8 cellular contexts compared by ENCODE assay signal in the genomic region with DNA sequence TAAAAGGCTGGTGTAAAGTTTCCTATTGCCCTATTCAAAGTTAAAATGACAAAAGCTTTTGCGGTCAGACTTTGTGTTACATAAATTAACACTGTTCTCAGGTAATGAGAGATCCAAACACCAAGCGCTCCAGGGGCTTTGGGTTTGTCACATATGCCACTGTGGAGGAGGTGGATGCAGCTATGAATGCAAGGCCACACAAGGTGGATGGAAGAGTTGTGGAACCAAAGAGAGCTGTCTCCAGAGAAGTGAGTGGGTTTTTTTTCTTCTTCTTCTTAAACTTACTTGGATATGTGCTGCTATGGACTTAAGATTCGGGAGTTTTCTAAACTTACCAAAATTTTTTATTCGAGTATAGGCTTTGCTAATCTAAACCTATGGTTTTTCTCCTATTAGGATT. TPM values are rescaled to one million over a fixed set of nuclear protein-coding genes. Genes with fewer than 3 reads are reported as not detected.
DNase-seq lines count a peak whose midpoint lies in the region; ATAC-seq and TF ChIP-seq lines count a peak whose summit lies in the region.
"Not testable (repeated sequence)": the region's sequence is repeated elsewhere in the genome, so short reads cannot be mapped to it uniquely, and the experiment has no call there.

No MANE protein-coding gene starts in this region.

- H2AFZ ChIP-seq in IMR-90 (replicated peaks; ENCODE audit: low read length, poor library complexity); mesenchymal stem cell (ENCODE audit: low read depth, low read length): not testable (repeated sequence)

- peaks cover 12% of the 10 kb centered on the region for H3K36me3 Mint-ChIP-seq in Caco-2 (ENCODE audit: insufficient read depth, unreplicated experiment)

- H2BK20ac ChIP-seq in IMR-90 (ENCODE audit: low read depth, low read length) = not testable (repeated sequence)

- TF ChIP-seq RAD21 in IMR-90 (IDR thresholded peaks at IDR 0.05; ENCODE audit: low read length) = not testable (repeated sequence)

- H3K4me3 Mint-ChIP-seq in Caco-2 (ENCODE audit: unreplicated experiment) = not testable (repeated sequence)

- DNase-seq in Caco-2; IMR-90; SJCRH30; colonic mucosa; cardiac muscle cell (ENCODE audit: low read depth in 1 of 2, low spot score in 1 of 2); mesenchymal stem cell; sigmoid colon; uterus: not testable (repeated sequence)

- no CpG with 5 or more reads among the region's 4 CpGs for WGBS in IMR-90 (ENCODE audit: extremely low coverage in 2 of 2, insufficient read length in 1 of 2), 2 experiments
- WGBS in mesenchymal stem cell = 0% methylated on average over 1 of the region's 4 CpGs
- 2 to 7% methylated on average over 4 of the region's 4 CpGs for WGBS in sigmoid colon, 2 donors

- H3K9me3 ChIP-seq in Caco-2; IMR-90 (ENCODE audit: control insufficient read depth, insufficient read depth, low read length); SJCRH30 (replicated peaks); colonic mucosa; cardiac muscle cell (ENCODE audit: low read depth); mesenchymal stem cell (ENCODE audit: control insufficient read depth, low read length); sigmoid colon; uterus: not testable (repeated sequence)

- H2BK5ac ChIP-seq in IMR-90 (ENCODE audit: low read depth, low read length, poor library complexity, severe bottlenecking); mesenchymal stem cell (ENCODE audit: low read depth, low read length, poor library complexity, severe bottlenecking): not testable (repeated sequence)

- not testable (repeated sequence) for H3K36me3 ChIP-seq in Caco-2 (ENCODE audit: control insufficient read depth, insufficient read depth, low read length); uterus
- H3K36me3 ChIP-seq in IMR-90 (ENCODE audit: control insufficient read depth, insufficient read depth, low read length) (peaks cover 33% of the 10 kb centered on the region), SJCRH30 (peaks cover 69% of the 10 kb centered on the region), colonic mucosa (peaks cover 12% of the 10 kb centered on the region), cardiac muscle cell (peaks cover 36% of the 10 kb centered on the region), mesenchymal stem cell (ENCODE audit: control insufficient read depth in 1 of 2, insufficient read depth in 2 of 2, low read depth in 1 of 2, low read length in 2 of 2) (peaks cover 9 to 55% of the 10 kb centered on the region in 2 experiments), sigmoid colon (peaks cover 18 to 51% (median 37%) of the 10 kb centered on the region in 4 donors)

- POLR2A ChIA-PET in Caco-2 (lab: Charles Lee) (interaction anchor here (0.6 to 2.9 kb wide), 4 partner anchors 11 to 77 kb away, joined by 6 to 99 read pairs (median 20); partner anchors contain the start of gene COPZ1), IMR-90 (lab: Charles Lee; ENCODE audit: unreplicated experiment) (interaction anchor here (0.6 to 0.8 kb wide), 3 partner anchors 21 to 1939 kb away, joined by 3 to 4 read pairs (median 3); no protein-coding TSS in a partner anchor)

- 0 out of 4 replicates have a peak overlapping the region, but pooled peaks of 1 of the 2 experiments have one; percentile 93 for H4K8ac ChIP-seq in IMR-90 (ENCODE audit: low read depth in 2 of 2, low read length in 2 of 2)
- H4K8ac ChIP-seq in mesenchymal stem cell (ENCODE audit: low read length) = not testable (repeated sequence)

- dilution Hi-C loops in IMR-90 (cut with HindIII; ENCODE audit: low sequenced_read_pairs, unreplicated experiment) = not testable (repeated sequence)

- in situ Hi-C loops in IMR-90 (cut with MboI; ENCODE audit: low sequenced_read_pairs) = not testable (repeated sequence)

- not testable (repeated sequence) for H3K9me1 ChIP-seq in IMR-90 (ENCODE audit: insufficient read depth, low read length)

- H3K4me1 Mint-ChIP-seq in Caco-2 (ENCODE audit: low read depth, unreplicated experiment) = peaks cover 19% of the 10 kb centered on the region

- H3K4me1 ChIP-seq in Caco-2 (peaks cover 47% of the 10 kb centered on the region), colonic mucosa (peaks cover 34% of the 10 kb centered on the region), cardiac muscle cell (ENCODE audit: low read depth) (peaks cover 53% of the 10 kb centered on the region), sigmoid colon (peaks cover 0 to 71% (median 66%) of the 10 kb centered on the region in 4 donors), uterus (peaks cover 19 to 23% of the 10 kb centered on the region in 2 donors)
- H3K4me1 ChIP-seq in IMR-90 (ENCODE audit: control insufficient read depth, insufficient read depth, low read length); SJCRH30; mesenchymal stem cell (ENCODE audit: control insufficient read depth, insufficient read depth, low read depth, low read length): not testable (repeated sequence)

- not testable (repeated sequence) for H3K27me3 ChIP-seq in Caco-2 (replicated peaks; ENCODE audit: control insufficient read depth, insufficient read depth, low read length); IMR-90 (ENCODE audit: control insufficient read depth, insufficient read depth, low read length); SJCRH30; colonic mucosa; cardiac muscle cell; mesenchymal stem cell (ENCODE audit: control insufficient read depth in 1 of 2, insufficient read depth in 1 of 2, low read length in 2 of 2); sigmoid colon; uterus

- H2BK120ac ChIP-seq in IMR-90 (ENCODE audit: low read depth, low read length); mesenchymal stem cell (ENCODE audit: low read depth, low read length): not testable (repeated sequence)

- H3K79me1 ChIP-seq in IMR-90 (ENCODE audit: low read depth in 1 of 2, low read length in 2 of 2) = peaks cover 10 to 36% of the 10 kb centered on the region in 2 experiments
- H3K79me1 ChIP-seq in mesenchymal stem cell (replicated peaks; ENCODE audit: low read length, poor library complexity, severe bottlenecking) = not testable (repeated sequence)

- not testable (repeated sequence) for H4K91ac ChIP-seq in IMR-90 (ENCODE audit: insufficient read depth, low read depth, low read length); mesenchymal stem cell (ENCODE audit: low read length)

- H3K27ac ChIP-seq in IMR-90 (ENCODE audit: insufficient read depth, low read length); mesenchymal stem cell (ENCODE audit: low read length, poor library complexity, severe bottlenecking): not testable (repeated sequence)
- H3K27ac ChIP-seq in SJCRH30 (peak overlapping the region; percentile 98), colonic mucosa (peak overlapping the region; percentile 94), cardiac muscle cell (peak overlapping the region; percentile 97), sigmoid colon (peak overlapping the region; percentile 84 to 96 (median 94)), uterus (peak overlapping the region; percentile 97 to 98)

- intact Hi-C loops in Caco-2 (cut with micrococcal nuclease; ENCODE audit: unreplicated experiment) = loop anchor here (2.0 kb wide), 1 partner anchor 79 kb away; no protein-coding TSS in a partner anchor
- intact Hi-C loops in IMR-90 (cut with micrococcal nuclease); colonic mucosa (cut with DNase I); uterus (cut with DNase I; ENCODE audit: low total_unique reads): not testable (repeated sequence)
- intact Hi-C loops in sigmoid colon (cut with DNase I) = loop anchor here (2.0 kb wide), 1 partner anchor 43 kb away; the partner anchor contains the start of gene COPZ1

- TF ChIP-seq EP300 in sigmoid colon (IDR thresholded peaks at IDR 0.05) = not testable (repeated sequence)

- H3K18ac ChIP-seq in IMR-90 (ENCODE audit: low read depth, low read length); mesenchymal stem cell (ENCODE audit: low read depth in 1 of 2, low read length in 2 of 2): not testable (repeated sequence)

- H3K9ac ChIP-seq in IMR-90 (ENCODE audit: low read depth, low read length) (peak overlapping the region; percentile 93; the same call in 1 of the 2 replicates), colonic mucosa (ENCODE audit: low read depth in 2 of 2, low read length in 2 of 2) (peak overlapping the region; percentile 66 to 94), mesenchymal stem cell (ENCODE audit: low read length) (peak overlapping the region; percentile 95)

- CTCF ChIA-PET in Caco-2 (lab: Charles Lee) = interaction anchor here (2.5 to 2.9 kb wide), 2 partner anchors 43 to 98 kb away, joined by 8 to 40 read pairs; partner anchors contain the start of gene COPZ1
- CTCF ChIA-PET in IMR-90 (lab: Yijun Ruan, JAX) = not testable (repeated sequence)

- not testable (repeated sequence) for H2BK12ac ChIP-seq in mesenchymal stem cell (ENCODE audit: low read length in 2 of 2)

- not testable (repeated sequence) for H2AK9ac ChIP-seq in IMR-90 (replicated peaks; ENCODE audit: low read depth, low read length, poor library complexity)

- not testable (repeated sequence) for TF ChIP-seq CTCF in Caco-2 (IDR thresholded peaks at IDR 0.05; ENCODE audit: insufficient read depth in 1 of 2, low read depth in 1 of 2, low read length in 1 of 2, severe bottlenecking in 1 of 2, unreplicated experiment in 1 of 2); IMR-90 (conservative IDR thresholded peaks at IDR 0.05; ENCODE audit: low read depth, low read length); colonic mucosa (IDR thresholded peaks at IDR 0.05); cardiac muscle cell (IDR thresholded peaks at IDR 0.05; ENCODE audit: low read depth, low read length); sigmoid colon (IDR thresholded peaks at IDR 0.05); uterus (IDR thresholded peaks at IDR 0.05)

- not testable (repeated sequence) for H3K4ac ChIP-seq in IMR-90 (ENCODE audit: low read depth, low read length); mesenchymal stem cell (ENCODE audit: low read depth in 1 of 2, low read length in 2 of 2)

- not testable (repeated sequence) for H4K5ac ChIP-seq in IMR-90 (ENCODE audit: low read depth, low read length)

- H2AK5ac ChIP-seq in IMR-90 (ENCODE audit: low read depth, low read length); mesenchymal stem cell (ENCODE audit: low read length, severe bottlenecking): not testable (repeated sequence)

- H4K20me1 ChIP-seq in IMR-90 (ENCODE audit: insufficient read depth, low read length) = peaks cover 65% of the 10 kb centered on the region

- H3K9me3 Mint-ChIP-seq in Caco-2 (ENCODE audit: unreplicated experiment) = not testable (repeated sequence)

- peak overlapping the region; percentile 80 for H3K4me3 ChIP-seq in Caco-2 (ENCODE audit: low read depth, low read length)
- H3K4me3 ChIP-seq in IMR-90 (ENCODE audit: insufficient read depth, low read depth, low read length) = peak overlapping the region; percentile 63
- peak overlapping the region; percentile 82 for H3K4me3 ChIP-seq in SJCRH30
- H3K4me3 ChIP-seq in colonic mucosa = peak overlapping the region; percentile 66
- H3K4me3 ChIP-seq in cardiac muscle cell = peak overlapping the region; percentile 91
- H3K4me3 ChIP-seq in mesenchymal stem cell (ENCODE audit: insufficient read depth in 1 of 2, low read depth in 1 of 2, low read length in 2 of 2) = peak overlapping the region; percentile 42 to 88
- peak overlapping the region; percentile 68 to 81 (median 78) for H3K4me3 ChIP-seq in sigmoid colon
- H3K4me3 ChIP-seq in uterus = peak overlapping the region; percentile 78 to 91

- H2BK15ac ChIP-seq in IMR-90 (ENCODE audit: low read depth, low read length); mesenchymal stem cell (ENCODE audit: low read depth, poor library complexity, severe bottlenecking): not testable (repeated sequence)

- peak overlapping the region; percentile 86 for H3K4me2 ChIP-seq in IMR-90 (ENCODE audit: low read depth, low read length)
- H3K4me2 ChIP-seq in mesenchymal stem cell (ENCODE audit: low read length, poor library complexity, severe bottlenecking) = peak overlapping the region; percentile 65

- H3K27me3 Mint-ChIP-seq in Caco-2 (ENCODE audit: insufficient read depth, unreplicated experiment) = not testable (repeated sequence)

- peak overlapping the region; percentile 99; the same call in 1 of the 2 replicates for H3K23ac ChIP-seq in IMR-90 (ENCODE audit: low read depth, low read length)
- not testable (repeated sequence) for H3K23ac ChIP-seq in mesenchymal stem cell (ENCODE audit: low read length in 2 of 2)

- H3K56ac ChIP-seq in IMR-90 (ENCODE audit: extremely low read depth, insufficient read depth, low read length) = peak overlapping the region; percentile 97; the same call in 1 of the 2 replicates

- not testable (repeated sequence) for H3K27ac Mint-ChIP-seq in Caco-2 (ENCODE audit: unreplicated experiment)

- H3K14ac ChIP-seq in IMR-90 (replicated peaks; ENCODE audit: low read depth, low read length) = 0 out of 2 replicates have a peak overlapping the region, but pooled peaks have one; percentile 98
- not testable (repeated sequence) for H3K14ac ChIP-seq in mesenchymal stem cell (ENCODE audit: low read length in 2 of 2)

- not testable (repeated sequence) for TF ChIP-seq POLR2A in IMR-90 (IDR thresholded peaks at IDR 0.05; ENCODE audit: low read depth, low read length); sigmoid colon (IDR thresholded peaks at IDR 0.05); uterus (IDR thresholded peaks at IDR 0.05)

- not testable (repeated sequence) for ATAC-seq in IMR-90 (ENCODE audit: low read depth)

- not testable (repeated sequence) for BruUV-seq in Caco-2 (replicated peaks; lab: Mats Ljungman, UMichigan); IMR-90 (replicated peaks; lab: Mats Ljungman, UMichigan)

RNA-seq across cellular contexts. Expression of gene HNRNPA1, which starts 1.2 kb away (rescaled TPM):
- total RNA-seq in Caco-2 (2022) (1,364 and 1,426 TPM in 2 replicates), IMR-90 (2012; rRNA removed) (1,291 and 1,409 TPM in 2 replicates), colonic mucosa (1,000 to 10,000 TPM in 1 of 2 donors, 100 to 1,000 TPM in 1; 716 to 1,090 TPM), cardiac muscle cell (782 and 963 TPM in 2 replicates), sigmoid colon (100 to 1,000 TPM; 318 to 657 (median 410) TPM), uterus (1,000 to 10,000 TPM in 2 of 4 donors, 100 to 1,000 TPM in 2; 245 to 1,238 (median 796) TPM)
- polyA plus RNA-seq in IMR-90 (2012; rRNA removed) (631 and 747 TPM in 2 replicates), cardiac muscle cell (794 and 804 TPM in 2 replicates), sigmoid colon (1,000 to 10,000 TPM in 2 of 3 donors, 100 to 1,000 TPM in 1; 594 to 1,311 (median 1,117) TPM)
- polyA plus RNA-seq in IMR-90 (2012; cell fraction: cytosol; rRNA removed) = 536 and 830 TPM in 2 replicates
- polyA plus RNA-seq in IMR-90 (2012; cell fraction: nucleus; rRNA removed; ENCODE audit: low replicate concordance) = 116 and 626 TPM in 2 replicates
- 1,766 and 1,801 TPM in 2 replicates for total RNA-seq in SJCRH30 (2014; rRNA removed; shearing (Covaris generic))
- 983 TPM for polyA plus RNA-seq in mesenchymal stem cell (2013, experiment 1 of 2)
- 943 TPM for polyA plus RNA-seq in mesenchymal stem cell (2013, experiment 2 of 2)

RNA-seq across cellular contexts. Expression of gene CBX5, which starts 1.8 kb away (rescaled TPM):
- total RNA-seq in Caco-2 (2022) = 85.2 and 85.5 TPM in 2 replicates
- 40.9 and 66.9 TPM in 2 replicates for total RNA-seq in IMR-90 (2012; rRNA removed)
- 15.3 and 18.0 TPM in 2 replicates for polyA plus RNA-seq in IMR-90 (2012; rRNA removed)
- 3.8 and 5.5 TPM in 2 replicates for polyA plus RNA-seq in IMR-90 (2012; cell fraction: cytosol; rRNA removed)
- polyA plus RNA-seq in IMR-90 (2012; cell fraction: nucleus; rRNA removed; ENCODE audit: low replicate concordance) = 2.4 and 10.2 TPM in 2 replicates
- 140 and 158 TPM in 2 replicates for total RNA-seq in SJCRH30 (2014; rRNA removed; shearing (Covaris generic))
- 10 to 100 TPM; 49.3 to 77.5 TPM for total RNA-seq in colonic mucosa
- total RNA-seq in cardiac muscle cell = 72.7 and 98.3 TPM in 2 replicates
- polyA plus RNA-seq in cardiac muscle cell = 49.5 and 63.9 TPM in 2 replicates
- 34.7 TPM for polyA plus RNA-seq in mesenchymal stem cell (2013, experiment 1 of 2)
- polyA plus RNA-seq in mesenchymal stem cell (2013, experiment 2 of 2) = 34.1 TPM
- 10 to 100 TPM; 18.6 to 30.7 (median 24.8) TPM for total RNA-seq in sigmoid colon
- 10 to 100 TPM in 1 of 3 donors, 1 to 10 TPM in 2; 3.0 to 17.2 (median 4.9) TPM for polyA plus RNA-seq in sigmoid colon
- 100 to 1,000 TPM in 1 of 4 donors, 10 to 100 TPM in 3; 20.5 to 133 (median 50.1) TPM for total RNA-seq in uterus

RNA-seq across cellular contexts. Expression of gene NFE2, which starts 19.1 kb away (rescaled TPM):
- total RNA-seq in Caco-2 (2022) (5.7 and 6.2 TPM in 2 replicates), IMR-90 (2012; rRNA removed) (0.18 and 0.28 TPM in 2 replicates), colonic mucosa (under 1 TPM in 1 of 2 donors, not detected in 1; 0.30 TPM), cardiac muscle cell (4.9 and 9.9 TPM in 2 replicates), sigmoid colon (under 1 TPM in 1 of 4 donors, not detected in 3; 0.54 TPM), uterus (1 to 10 TPM in 1 of 4 donors, under 1 TPM in 1, not detected in 2; 0.40 to 1.2 TPM)
- polyA plus RNA-seq in IMR-90 (2012; rRNA removed) (0.17 and 0.32 TPM in 2 replicates), cardiac muscle cell (8.4 and 10.1 TPM in 2 replicates), sigmoid colon (under 1 TPM in 1 of 3 donors, not detected in 2; 0.45 TPM)
- 0.39 and 0.62 TPM in 2 replicates for polyA plus RNA-seq in IMR-90 (2012; cell fraction: cytosol; rRNA removed)
- 0.17 and 0.46 TPM in 2 replicates for polyA plus RNA-seq in IMR-90 (2012; cell fraction: nucleus; rRNA removed; ENCODE audit: low replicate concordance)
- not detected in 2 replicates for total RNA-seq in SJCRH30 (2014; rRNA removed; shearing (Covaris generic))
- polyA plus RNA-seq in mesenchymal stem cell (2013, experiment 1 of 2) = 0.12 TPM
- 0.10 TPM for polyA plus RNA-seq in mesenchymal stem cell (2013, experiment 2 of 2)

RNA-seq across cellular contexts. Expression of gene COPZ1, which starts 43.2 kb away (rescaled TPM):
- total RNA-seq in Caco-2 (2022) (129 and 133 TPM in 2 replicates), IMR-90 (2012; rRNA removed) (262 and 382 TPM in 2 replicates), colonic mucosa (100 to 1,000 TPM; 164 to 173 TPM), cardiac muscle cell (131 and 152 TPM in 2 replicates), sigmoid colon (10 to 100 TPM; 39.6 to 74.2 (median 61.2) TPM), uterus (100 to 1,000 TPM in 3 of 4 donors, 10 to 100 TPM in 1; 32.3 to 141 (median 120) TPM)
- polyA plus RNA-seq in IMR-90 (2012; rRNA removed) (157 and 187 TPM in 2 replicates), cardiac muscle cell (213 and 233 TPM in 2 replicates), sigmoid colon (100 to 1,000 TPM; 114 to 155 (median 147) TPM)
- polyA plus RNA-seq in IMR-90 (2012; cell fraction: cytosol; rRNA removed) = 73.8 and 80.0 TPM in 2 replicates
- polyA plus RNA-seq in IMR-90 (2012; cell fraction: nucleus; rRNA removed; ENCODE audit: low replicate concordance) = 22.8 and 109 TPM in 2 replicates
- total RNA-seq in SJCRH30 (2014; rRNA removed; shearing (Covaris generic)) = 113 and 117 TPM in 2 replicates
- polyA plus RNA-seq in mesenchymal stem cell (2013, experiment 1 of 2) = 182 TPM
- 182 TPM for polyA plus RNA-seq in mesenchymal stem cell (2013, experiment 2 of 2)
